In genomic region chr2:218694405-218695145, GRCh38 we compare ENCODE assay signal across 1 cellular context.
TF ChIP-seq lines count a peak whose summit lies in the region.

No MANE protein-coding gene starts in this region.

TF ChIP-seq in SK-N-SH treated with all-trans-retinoic acid at 6 μM for 48 hours, 23 proteins besides CTCF, POLR2A, EP300 and RAD21 (continued from another document):
- TF ChIP-seq CREB5 (CRISPR knock-in tag; IDR thresholded peaks at IDR 0.05; ENCODE audit: low read depth) (no peak), TCF4 (CRISPR knock-in tag; IDR thresholded peaks at IDR 0.05; ENCODE audit: borderline replicate concordance) (no peak), ZFP3 (CRISPR knock-in tag; IDR thresholded peaks at IDR 0.05) (no peak), BACH2 (CRISPR knock-in tag; IDR thresholded peaks at IDR 0.05; ENCODE audit: borderline replicate concordance) (no peak), ZC3H10 (CRISPR knock-in tag; IDR thresholded peaks at IDR 0.05) (no peak)
